9 cellular contexts compared by ENCODE assay signal in the genomic region with DNA sequence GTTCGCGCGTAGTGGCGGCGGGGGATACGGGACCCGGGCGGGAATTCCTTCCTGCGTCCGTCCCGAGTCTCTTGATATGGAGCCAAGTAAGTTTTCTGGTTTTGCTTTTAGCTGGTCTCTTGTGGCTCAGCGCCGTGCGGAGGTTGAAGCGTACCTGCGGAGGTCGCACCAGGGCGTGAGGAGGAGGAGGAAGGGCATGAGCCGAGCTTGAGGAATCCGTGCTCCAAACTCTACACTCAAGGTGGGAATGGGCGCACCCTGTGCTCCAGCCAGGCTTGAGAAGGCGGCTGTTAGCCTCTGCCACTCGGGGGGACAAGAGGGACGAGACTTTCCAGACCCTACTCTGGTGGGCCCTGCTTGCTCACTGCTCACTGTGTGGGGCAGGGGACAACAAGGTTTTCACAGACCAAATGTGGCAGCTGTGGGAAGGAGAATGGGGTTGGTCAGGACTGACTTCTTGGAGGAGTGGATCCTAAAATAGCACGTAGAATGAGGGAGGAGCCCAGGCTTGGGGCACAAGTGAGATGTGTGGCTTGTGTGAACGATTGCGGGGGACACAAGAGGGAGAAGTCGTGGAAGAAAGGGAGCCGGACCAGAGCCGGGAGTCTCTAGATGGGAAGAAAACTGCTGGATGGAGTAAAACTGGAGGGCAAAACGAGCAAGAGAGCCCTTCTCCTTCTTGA. TPM values are rescaled to one million over a fixed set of nuclear protein-coding genes. Genes with fewer than 3 reads are reported as not detected.
DNase-seq lines count a peak whose midpoint lies in the region; ATAC-seq and TF ChIP-seq lines count a peak whose summit lies in the region.
"Had no signal": no experiment of that assay in that cellular context is flagged by ENCODE, and none has a peak within 500 bp of the region (broad histone marks: within the 10 kb centered on the region; RNA-seq: fewer than 3 reads in every experiment).

No MANE protein-coding gene starts in this region.

- H3K4me1 ChIP-seq in ectodermal cell (ENCODE audit: control insufficient read depth, insufficient read depth, low read length): peaks cover 7% of the 10 kb centered on the region

- H3K27me3 ChIP-seq in MG63 (no peaks in the 10 kb centered on the region), ectodermal cell (ENCODE audit: control insufficient read depth, insufficient read depth, low read length, poor library complexity, severe bottlenecking) (peaks cover 9% of the 10 kb centered on the region)

- peaks cover 37% of the 10 kb centered on the region for H3K36me3 ChIP-seq in MG63
- H3K36me3 ChIP-seq in ectodermal cell (ENCODE audit: control insufficient read depth, insufficient read depth, low read length): peaks cover 10% of the 10 kb centered on the region

- peak overlapping the region; percentile 79 for H3K27ac Mint-ChIP-seq in neural crest cell (ENCODE audit: unreplicated experiment)

- no peak for TF ChIP-seq CTCF in GM12865 (IDR thresholded peaks at IDR 0.05; ENCODE audit: insufficient read depth, low read depth, low read length, missing control alignments)
- TF ChIP-seq CTCF in neural crest cell (conservative IDR thresholded peaks at IDR 0.05): no peak

- H3K27ac ChIP-seq in ectodermal cell (ENCODE audit: insufficient read depth, low read depth, low read length, poor library complexity, severe bottlenecking): no peak overlapping the region

- DNase-seq in GM12865 (ENCODE audit: low read depth): no peak
- no peak for DNase-seq in MG63
- no peak for DNase-seq in neural crest cell (ENCODE audit: low read depth, low spot score)
- no peak for DNase-seq in NCI-H2081 treated with DMSO at 0.1 percent for 48 hours (lab: John Stamatoyannopoulos, UW)
- no peak for DNase-seq in pons (ENCODE audit: low spot score)
- DNase-seq in NCI-H2107 (lab: John Stamatoyannopoulos, UW): no peak

- no peaks in the 10 kb centered on the region for H3K27me3 Mint-ChIP-seq in neural crest cell (ENCODE audit: low read depth)

- no peak for ATAC-seq in HG03442 (IDR thresholded peaks at IDR 0.05; ENCODE audit: unreplicated experiment)

- peaks cover 56% of the 10 kb centered on the region for H3K4me1 Mint-ChIP-seq in neural crest cell

- peak overlapping the region; percentile 93 for H3K4me3 Mint-ChIP-seq in neural crest cell

- 7 to 8% methylated on average over 31 of the region's 31 CpGs for WGBS in ectodermal cell, 2 experiments

- peaks cover 3% of the 10 kb centered on the region for H3K9me3 Mint-ChIP-seq in neural crest cell

- H3K9me3 ChIP-seq in MG63 (no peaks in the 10 kb centered on the region; the same call in 1 of the 2 replicates), ectodermal cell (ENCODE audit: control insufficient read depth, low read length) (no peaks in the 10 kb centered on the region)

- peak overlapping the region; percentile 76 for H3K4me3 ChIP-seq in GM12865 (ENCODE audit: low read depth, low read length)
- H3K4me3 ChIP-seq in MG63: peak overlapping the region; percentile 83
- peak overlapping the region; percentile 88 for H3K4me3 ChIP-seq in ectodermal cell (ENCODE audit: insufficient read depth, low read depth, low read length)

- peaks cover 9% of the 10 kb centered on the region for H3K36me3 Mint-ChIP-seq in neural crest cell (ENCODE audit: low read depth)

RNA-seq across cellular contexts. Expression of gene ATG101, which starts 0.6 kb away (rescaled TPM):
- total RNA-seq in MG63 (2014; rRNA removed; shearing (Covaris generic); ENCODE audit: low replicate concordance): 45.4 and 110 TPM in 2 replicates
- polyA plus RNA-seq in ectodermal cell (2013, experiment 1 of 4): 32.3 TPM
- 29.6 TPM for polyA plus RNA-seq in ectodermal cell (2013, experiment 2 of 4)
- 19.9 TPM for polyA plus RNA-seq in ectodermal cell (2013, experiment 3 of 4)
- 23.9 TPM for polyA plus RNA-seq in ectodermal cell (2013, experiment 4 of 4)
- 32.1 and 34.3 TPM in 2 replicates for total RNA-seq in neural crest cell

RNA-seq across cellular contexts. Expression of gene SMIM41, which starts 9.1 kb away (rescaled TPM):
- total RNA-seq in MG63 (2014; rRNA removed; shearing (Covaris generic); ENCODE audit: low replicate concordance): not detected in 2 replicates
- not detected for polyA plus RNA-seq in ectodermal cell (2013, experiment 1 of 4)
- polyA plus RNA-seq in ectodermal cell (2013, experiment 2 of 4): not detected
- polyA plus RNA-seq in ectodermal cell (2013, experiment 3 of 4): not detected
- not detected for polyA plus RNA-seq in ectodermal cell (2013, experiment 4 of 4)
- total RNA-seq in neural crest cell: not detected in 2 replicates
- total RNA-seq: T-helper 2 cell treated with Interferon-gamma antibody and Interleukin-4, amounts not matched to agents 100 ng/mL and 5 ng/mL, for 36 hours had no signal

RNA-seq across cellular contexts. Expression of gene NR4A1, which starts 19.1 kb away (rescaled TPM):
- 4.4 TPM in 1 of 2 replicates, not detected in the other for total RNA-seq in MG63 (2014; rRNA removed; shearing (Covaris generic); ENCODE audit: low replicate concordance)
- 18.6 TPM for polyA plus RNA-seq in ectodermal cell (2013, experiment 1 of 4)
- polyA plus RNA-seq in ectodermal cell (2013, experiment 2 of 4): 13.7 TPM
- 13.5 TPM for polyA plus RNA-seq in ectodermal cell (2013, experiment 3 of 4)
- 14.6 TPM for polyA plus RNA-seq in ectodermal cell (2013, experiment 4 of 4)
- total RNA-seq in neural crest cell: 51.0 and 52.8 TPM in 2 replicates
